Comparison of ENCODE assay signal across 18 cellular contexts in genomic region chr19:51210385-51210784, GRCh38. TPM values are rescaled to one million over a fixed set of nuclear protein-coding genes. Genes with fewer than 3 reads are reported as not detected.
DNase-seq lines count a peak whose midpoint lies in the region; ATAC-seq and TF ChIP-seq lines count a peak whose summit lies in the region.
"Had no signal": no experiment of that assay in that cellular context is flagged by ENCODE, and none has a peak within 500 bp of the region (broad histone marks: within the 10 kb centered on the region; RNA-seq: fewer than 3 reads in every experiment).

No MANE protein-coding gene starts in this region.

- H3K27me3 ChIP-seq in BLaER1: no peaks in the 10 kb centered on the region
- H3K27me3 ChIP-seq in DOHH2 (ENCODE audit: control insufficient read depth, low read length): no peaks in the 10 kb centered on the region
- no peaks in the 10 kb centered on the region for H3K27me3 ChIP-seq in GM23338 (ENCODE audit: insufficient read depth)

- peaks cover 12% of the 10 kb centered on the region for H3K4me1 ChIP-seq in BLaER1
- peaks cover 42% of the 10 kb centered on the region for H3K4me1 ChIP-seq in DOHH2 (ENCODE audit: control insufficient read depth, low read length)
- no peaks in the 10 kb centered on the region for H3K4me1 ChIP-seq in GM23338 (ENCODE audit: insufficient read depth)

- no peak overlapping the region for H3K27ac Mint-ChIP-seq in GM23338
- peak overlapping the region; percentile 95 for H3K27ac Mint-ChIP-seq in dendritic cell treated with granulocyte-macrophage colony-stimulating factor and Interleukin-4, amounts not matched to agents 40 ng/mL and 50 ng/mL, for 4 days
- H3K27ac Mint-ChIP-seq: CD4-positive, alpha-beta T cell; IgD-negative memory B cell had no signal

- DNase-seq in GM23338 (ENCODE audit: low spot score) (no peak), inferior parietal cortex (ENCODE audit: extremely low spot score) (no peak), HuH-7 (ENCODE audit: low spot score) (no peak), LoVo (ENCODE audit: low spot score) (no peak), NOMO-1 treated with dmso at 0.1 percent for 144 hours (lab: John Stamatoyannopoulos, UW; ENCODE audit: unreplicated experiment) (no peak)
- DNase-seq: 8988T; CD4-positive, alpha-beta T cell; DMS79 treated with DMSO at 0.1 percent for 48 hours; GM23248; HCEC 1CT; KG1 had no signal

- ATAC-seq in GM23338: no peak

- H3F3A ChIP-seq in DOHH2 (ENCODE audit: control insufficient read depth, insufficient read depth) (peaks cover 4% of the 10 kb centered on the region; the same call in 1 of the 2 replicates), GM23338 (replicated peaks; ENCODE audit: low read depth) (no peaks in the 10 kb centered on the region)

- no peak overlapping the region for H3K9ac ChIP-seq in BLaER1
- H3K9ac ChIP-seq: GM23248 had no signal

- H3K4me3 ChIP-seq in BLaER1: no peak overlapping the region
- H3K4me3 ChIP-seq in DOHH2 (ENCODE audit: low read length): peak overlapping the region; percentile 76
- H3K4me3 ChIP-seq in GM23338: no peak overlapping the region
- H3K4me3 ChIP-seq: GM23248 had no signal

- intact Hi-C loops in dendritic cell treated with granulocyte-macrophage colony-stimulating factor and Interleukin-4, amounts not matched to agents 40 ng/mL and 50 ng/mL, for 4 days (cut with micrococcal nuclease): loop anchor here (2.0 kb wide), 1 partner anchor 14 kb away; the partner anchor contains the start of gene CD33

- H3K4me1 Mint-ChIP-seq in GM23338: no peaks in the 10 kb centered on the region
- peaks cover 38% of the 10 kb centered on the region for H3K4me1 Mint-ChIP-seq in dendritic cell treated with granulocyte-macrophage colony-stimulating factor and Interleukin-4, amounts not matched to agents 40 ng/mL and 50 ng/mL, for 4 days (ENCODE audit: low read depth)

- H4K20me1 ChIP-seq in BLaER1 (no peaks in the 10 kb centered on the region), DOHH2 (ENCODE audit: control insufficient read depth, insufficient read depth, low read depth, low read length) (no peaks in the 10 kb centered on the region), GM23338 (replicated peaks; ENCODE audit: insufficient read depth) (no peaks in the 10 kb centered on the region)

- H2AFZ ChIP-seq in GM23338: peak overlapping the region; percentile 56; the same call in 1 of the 2 replicates
- H2AFZ ChIP-seq: GM23248 had no signal

- peaks cover 86% of the 10 kb centered on the region for H3K9me3 Mint-ChIP-seq in GM23338
- peaks cover 4% of the 10 kb centered on the region for H3K9me3 Mint-ChIP-seq in dendritic cell treated with granulocyte-macrophage colony-stimulating factor and Interleukin-4, amounts not matched to agents 40 ng/mL and 50 ng/mL, for 4 days
- H3K9me3 Mint-ChIP-seq: CD4-positive, alpha-beta T cell had no signal

- TF ChIP-seq CTCF in DOHH2 (IDR thresholded peaks at IDR 0.05; ENCODE audit: low read depth, low read length, poor library complexity, severe bottlenecking) (no peak), GM23338 (conservative IDR thresholded peaks at IDR 0.05; ENCODE audit: low read depth in 2 of 2) (no peak)

- peaks cover 1% of the 10 kb centered on the region for H3K27me3 Mint-ChIP-seq in GM23338 (ENCODE audit: insufficient read depth, low read depth, poor library complexity)
- H3K27me3 Mint-ChIP-seq in dendritic cell treated with granulocyte-macrophage colony-stimulating factor and Interleukin-4, amounts not matched to agents 40 ng/mL and 50 ng/mL, for 4 days: no peaks in the 10 kb centered on the region

- no peak overlapping the region; the same call in 1 of the 2 replicates for H3K27ac ChIP-seq in BLaER1
- H3K27ac ChIP-seq in DOHH2 (ENCODE audit: low read depth, low read length): no peak overlapping the region
- H3K27ac ChIP-seq in GM23338 (ENCODE audit: low read depth): no peak overlapping the region
- H3K27ac ChIP-seq: GM23248 had no signal

- H3K4me2 ChIP-seq in BLaER1 (peak overlapping the region; percentile 66), DOHH2 (ENCODE audit: low read length) (peak overlapping the region; percentile 86), GM23338 (no peak overlapping the region)

- H3K9me3 ChIP-seq in BLaER1 (0 out of 2 replicates have a peak, but pooled peaks cover 3% of the 10 kb centered on the region), DOHH2 (ENCODE audit: control insufficient read depth, insufficient read depth, low read length) (no peaks in the 10 kb centered on the region)

- H3K9me2 ChIP-seq in DOHH2 (replicated peaks; ENCODE audit: control insufficient read depth, low read length) (no peaks in the 10 kb centered on the region), GM23338 (ENCODE audit: insufficient read depth) (peaks cover 3% of the 10 kb centered on the region; the same call in 1 of the 2 replicates)

- no peaks in the 10 kb centered on the region for H3K36me3 ChIP-seq in BLaER1
- H3K36me3 ChIP-seq in DOHH2 (ENCODE audit: control insufficient read depth, low read length): no peaks in the 10 kb centered on the region; the same call in 1 of the 2 replicates
- H3K36me3 ChIP-seq in GM23338 (ENCODE audit: insufficient read depth): no peaks in the 10 kb centered on the region

- peaks cover 4% of the 10 kb centered on the region for H3K36me3 Mint-ChIP-seq in GM23338 (ENCODE audit: low read depth)
- peaks cover 6% of the 10 kb centered on the region for H3K36me3 Mint-ChIP-seq in dendritic cell treated with granulocyte-macrophage colony-stimulating factor and Interleukin-4, amounts not matched to agents 40 ng/mL and 50 ng/mL, for 4 days (ENCODE audit: low read depth)
- H3K36me3 Mint-ChIP-seq: IgD-negative memory B cell had no signal

- peaks cover 8% of the 10 kb centered on the region; the same call in 1 of the 2 replicates for H3K79me2 ChIP-seq in DOHH2 (ENCODE audit: control insufficient read depth, low read length)
- no peaks in the 10 kb centered on the region for H3K79me2 ChIP-seq in GM23338 (replicated peaks; ENCODE audit: insufficient read depth)

- no peak overlapping the region for H3K4me3 Mint-ChIP-seq in GM23338
- H3K4me3 Mint-ChIP-seq in dendritic cell treated with granulocyte-macrophage colony-stimulating factor and Interleukin-4, amounts not matched to agents 40 ng/mL and 50 ng/mL, for 4 days: no peak overlapping the region
- H3K4me3 Mint-ChIP-seq: CD4-positive, alpha-beta T cell; IgD-negative memory B cell had no signal

TF ChIP-seq in GM23338, 12 proteins besides CTCF, POLR2A, EP300 and RAD21 (continues in another document):
- TF ChIP-seq EZH2phosphoT487 (IDR thresholded peaks at IDR 0.05; ENCODE audit: unreplicated experiment) (no peak), ZNF114 (CRISPR knock-in tag; IDR thresholded peaks at IDR 0.05) (no peak), ETS1 (IDR thresholded peaks at IDR 0.05) (no peak), STAT1 (IDR thresholded peaks at IDR 0.05; ENCODE audit: unreplicated experiment) (no peak), ZNF331 (CRISPR knock-in tag; IDR thresholded peaks at IDR 0.05; ENCODE audit: low read depth) (no peak), NANOG (IDR thresholded peaks at IDR 0.05; ENCODE audit: borderline replicate concordance) (no peak), EZH2 (IDR thresholded peaks at IDR 0.05; ENCODE audit: low read depth, unreplicated experiment) (no peak), JUNB (IDR thresholded peaks at IDR 0.05; ENCODE audit: unreplicated experiment) (no peak), CREB1 (CRISPR knock-in tag; IDR thresholded peaks at IDR 0.05; ENCODE audit: low read depth) (no peak)

RNA-seq across cellular contexts. Expression of gene CD33, which starts 14.5 kb away (rescaled TPM):
- 0.12 and 0.45 TPM in 2 replicates for total RNA-seq in GM23338 (2014; rRNA removed; shearing (Covaris generic))
- 0.30 TPM in 1 of 2 replicates, not detected in the other for polyA plus RNA-seq in GM23338 (2016; fragmentation: Nextera tagmentation; extraction: Ambion mirVana)
- total RNA-seq: A673, G401, GM23248 had no signal
- polyA plus RNA-seq: AG04450 had no signal

RNA-seq across cellular contexts. Expression of gene SIGLECL1, which starts 40.5 kb away (rescaled TPM):
- not detected in 2 replicates for total RNA-seq in GM23338 (2014; rRNA removed; shearing (Covaris generic))
- not detected in 2 replicates for polyA plus RNA-seq in GM23338 (2016; fragmentation: Nextera tagmentation; extraction: Ambion mirVana)
- total RNA-seq: A673; CD4-positive, alpha-beta T cell; G401; GM23248 had no signal
- polyA plus RNA-seq: AG04450, GM23248, IgD-negative memory B cell had no signal
